ENCODE assay signal across 22 cellular contexts in the genomic region with DNA sequence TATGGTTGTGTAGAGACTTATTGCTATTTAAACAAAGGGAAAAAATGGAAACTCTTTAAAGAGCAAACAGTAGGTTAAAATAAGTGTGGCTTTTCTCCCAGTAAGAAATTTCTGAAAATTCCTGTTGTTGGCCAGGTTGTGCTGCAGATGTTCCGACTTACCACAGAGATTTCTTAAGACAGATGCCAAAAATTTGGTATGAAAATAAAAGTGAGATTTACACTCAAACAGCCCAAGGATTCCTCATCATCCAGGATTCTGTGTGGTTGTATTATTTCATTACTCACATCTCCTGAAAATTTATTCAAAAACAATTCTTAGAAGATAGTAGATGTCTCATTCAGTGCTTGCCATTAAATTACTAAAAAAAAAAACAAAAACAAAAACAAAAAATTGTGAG.
"Had no signal": no experiment of that assay in that cellular context is flagged by ENCODE, and none has a peak within 500 bp of the region (broad histone marks: within the 10 kb centered on the region; RNA-seq: fewer than 3 reads in every experiment).

No MANE protein-coding gene starts in this region.

- H3K9me3 Mint-ChIP-seq: activated B cell treated with CpG ODN at 0.5 μM for 24 hours; activated CD4-positive, alpha-beta memory T cell treated with anti-CD3 and anti-CD28 coated beads for 36 hours; activated T-helper 1 cell treated with anti-CD3 and anti-CD28 coated beads, Interleukin-12 subunit alpha, Interleukin-12 subunit beta, Interleukin-2, Interleukin-4 antibody, amounts not matched to agents 30 ng/mL and 10 ng/mL and 1 ng/mL, durations not matched to agents 14 hours and 24 hours and 36 hours had no signal

- H3K27me3 Mint-ChIP-seq: activated B cell treated with CpG ODN at 0.5 μM for 24 hours; activated CD4-positive, alpha-beta memory T cell treated with anti-CD3 and anti-CD28 coated beads for 36 hours; activated naive CD8-positive, alpha-beta T cell; central memory CD8-positive, alpha-beta T cell; naive thymus-derived CD4-positive, alpha-beta T cell; stimulated activated memory B cell treated with anti-CD40 and anti-IgM and Interleukin-4, amounts not matched to agents 10 μg/mL and 1 μg/mL and 100 μg/mL, for 72 hours; T-cell had no signal

- H3K27ac ChIP-seq: brain microvascular endothelial cell, neural progenitor cell, prostate gland, right atrium auricular region, thoracic aorta had no signal

- H3K4me2 ChIP-seq: neural progenitor cell, smooth muscle cell had no signal

- H3K4me1 Mint-ChIP-seq: activated B cell treated with CpG ODN at 0.5 μM for 24 hours; central memory CD8-positive, alpha-beta T cell; immature natural killer cell; naive thymus-derived CD4-positive, alpha-beta T cell; stimulated activated memory B cell treated with anti-CD40 and anti-IgM and Interleukin-4, amounts not matched to agents 10 μg/mL and 1 μg/mL and 100 μg/mL, for 72 hours; T-cell had no signal

- H3K4me3 ChIP-seq: neural progenitor cell, prostate gland, right atrium auricular region, smooth muscle cell, thoracic aorta had no signal

- H3K4me1 ChIP-seq: prostate gland, right atrium auricular region had no signal

- ATAC-seq: naive thymus-derived CD4-positive, alpha-beta T cell; stimulated activated memory B cell treated with anti-CD40 and anti-IgM and Interleukin-4, amounts not matched to agents 10 μg/mL and 1 μg/mL and 100 μg/mL, for 72 hours; T-cell had no signal

- H2AFZ ChIP-seq: neural progenitor cell had no signal

- H3K27ac Mint-ChIP-seq: activated B cell treated with CpG ODN at 0.5 μM for 24 hours; activated CD4-positive, alpha-beta memory T cell treated with anti-CD3 and anti-CD28 coated beads for 36 hours; activated naive CD8-positive, alpha-beta T cell; activated T-helper 1 cell treated with anti-CD3 and anti-CD28 coated beads, Interleukin-12 subunit alpha, Interleukin-12 subunit beta, Interleukin-2, Interleukin-4 antibody, amounts not matched to agents 30 ng/mL and 10 ng/mL and 1 ng/mL, durations not matched to agents 14 hours and 24 hours and 36 hours; immature natural killer cell; neural progenitor cell; stimulated activated memory B cell treated with anti-CD40 and anti-IgM and Interleukin-4, amounts not matched to agents 10 μg/mL and 1 μg/mL and 100 μg/mL, for 72 hours; T-cell had no signal

- H3K36me3 Mint-ChIP-seq: activated CD4-positive, alpha-beta memory T cell treated with anti-CD3 and anti-CD28 coated beads for 36 hours; activated naive CD8-positive, alpha-beta T cell; immature natural killer cell; naive thymus-derived CD4-positive, alpha-beta T cell; neural progenitor cell; stimulated activated memory B cell treated with anti-CD40 and anti-IgM and Interleukin-4, amounts not matched to agents 10 μg/mL and 1 μg/mL and 100 μg/mL, for 72 hours; T-cell had no signal

- H3K9ac ChIP-seq: neural progenitor cell had no signal

- DNase-seq: activated B cell treated with CpG ODN at 0.5 μM for 24 hours; activated CD4-positive, alpha-beta memory T cell treated with anti-CD3 and anti-CD28 coated beads for 36 hours; activated CD4-positive, alpha-beta T cell treated with anti-CD3 and anti-CD28 coated beads for 4 hours; activated gamma-delta T cell treated with Interleukin-2 at 50 U/mL for 16 hours; activated T-cell treated with anti-CD3 and anti-CD28 coated beads for 4 hours; amygdala; brain microvascular endothelial cell; effector CD4-positive, alpha-beta T cell; immature natural killer cell; mesendoderm; naive thymus-derived CD4-positive, alpha-beta T cell; stimulated activated CD4-positive, alpha-beta T cell treated with anti-CD3 and anti-CD28 coated beads, Interleukin-4, amount 100 ng/mL, for 24 hours; T-cell had no signal

- H3K36me3 ChIP-seq: brain microvascular endothelial cell, neural progenitor cell, prostate gland, right atrium auricular region, thoracic aorta had no signal

- H3K27me3 ChIP-seq: brain microvascular endothelial cell, neural progenitor cell, right atrium auricular region had no signal

- H3K9me3 ChIP-seq: prostate gland, right atrium auricular region, thoracic aorta had no signal

- H3K4me3 Mint-ChIP-seq: activated B cell treated with CpG ODN at 0.5 μM for 24 hours; activated CD4-positive, alpha-beta memory T cell treated with anti-CD3 and anti-CD28 coated beads for 36 hours; activated naive CD8-positive, alpha-beta T cell; activated T-helper 1 cell treated with anti-CD3 and anti-CD28 coated beads, Interleukin-12 subunit alpha, Interleukin-12 subunit beta, Interleukin-2, Interleukin-4 antibody, amounts not matched to agents 30 ng/mL and 10 ng/mL and 1 ng/mL, durations not matched to agents 14 hours and 24 hours and 36 hours; central memory CD8-positive, alpha-beta T cell; immature natural killer cell; naive thymus-derived CD4-positive, alpha-beta T cell; neural progenitor cell; stimulated activated memory B cell treated with anti-CD40 and anti-IgM and Interleukin-4, amounts not matched to agents 10 μg/mL and 1 μg/mL and 100 μg/mL, for 72 hours; T-cell had no signal
